In genomic region chr14:61281186-61281676, GRCh38 we compare ENCODE assay signal across 8 cellular contexts. TPM values are rescaled to one million over a fixed set of nuclear protein-coding genes. Genes with fewer than 3 reads are reported as not detected.
DNase-seq lines count a peak whose midpoint lies in the region; ATAC-seq lines count a peak whose summit lies in the region.

TMEM30B (minus strand) TSS chr14:61281338; CDS start chr14:61281147, 191 bp downstream.

- H3K27ac Mint-ChIP-seq in activated T-helper 2 cell treated with anti-CD3 and anti-CD28 coated beads, Interferon-gamma antibody, Interleukin-2, Interleukin-4, amounts not matched to agents 10 μg/mL and 5 μg/mL and 100 μg/mL, durations not matched to agents 14 hours and 24 hours and 36 hours = peak within 1 kb of the TSS; percentile 59

- peak within 1 kb of the TSS; percentile 81 for H3K9ac ChIP-seq in skeletal muscle satellite cell (ENCODE audit: low read depth, low read length)

- peaks cover 39% of the 10 kb centered on the region for H3K27me3 Mint-ChIP-seq in activated T-helper 2 cell treated with anti-CD3 and anti-CD28 coated beads, Interferon-gamma antibody, Interleukin-2, Interleukin-4, amounts not matched to agents 10 μg/mL and 5 μg/mL and 100 μg/mL, durations not matched to agents 14 hours and 24 hours and 36 hours (ENCODE audit: low read depth)

- intact Hi-C loops in activated T-helper 2 cell treated with anti-CD3 and anti-CD28 coated beads, Interferon-gamma antibody, Interleukin-2, Interleukin-4, amounts not matched to agents 10 μg/mL and 5 μg/mL and 100 μg/mL, durations not matched to agents 14 hours and 24 hours and 36 hours (cut with micrococcal nuclease) = loop anchor here (5.0 to 10.0 kb wide), 2 partner anchors 171 to 766 kb away; no protein-coding TSS in a partner anchor

- no peaks in the 10 kb centered on the region for H3K9me3 Mint-ChIP-seq in activated T-helper 2 cell treated with anti-CD3 and anti-CD28 coated beads, Interferon-gamma antibody, Interleukin-2, Interleukin-4, amounts not matched to agents 10 μg/mL and 5 μg/mL and 100 μg/mL, durations not matched to agents 14 hours and 24 hours and 36 hours

- H3K27me3 ChIP-seq in skeletal muscle satellite cell (ENCODE audit: control insufficient read depth, insufficient read depth, low read length) = peaks cover 11% of the 10 kb centered on the region

- H3K4me1 ChIP-seq in skeletal muscle satellite cell (ENCODE audit: control insufficient read depth, insufficient read depth, low read length) = peaks cover 27% of the 10 kb centered on the region

- ATAC-seq in GM21825 (IDR thresholded peaks at IDR 0.05; ENCODE audit: unreplicated experiment) (no peak), GM18519 (IDR thresholded peaks at IDR 0.05; ENCODE audit: low FRiP score, unreplicated experiment) (no peak)

- peak within 1 kb of the TSS; percentile 94 for H3K4me2 ChIP-seq in skeletal muscle satellite cell (ENCODE audit: low read length)

- H3K4me3 Mint-ChIP-seq in activated T-helper 2 cell treated with anti-CD3 and anti-CD28 coated beads, Interferon-gamma antibody, Interleukin-2, Interleukin-4, amounts not matched to agents 10 μg/mL and 5 μg/mL and 100 μg/mL, durations not matched to agents 14 hours and 24 hours and 36 hours (ENCODE audit: low read depth) = peak within 1 kb of the TSS; percentile 81

- DNase-seq in COLO668 (lab: John Stamatoyannopoulos, UW; ENCODE audit: unreplicated experiment) (peak; percentile 98), NCI-H146 treated with DMSO at 0.1 percent for 48 hours (lab: John Stamatoyannopoulos, UW; ENCODE audit: unreplicated experiment) (peak; percentile 82), iPS DF 4.7 (ENCODE audit: extremely low read depth, low spot score) (peak; percentile 76), NOMO-1 treated with dmso at 0.1 percent for 144 hours (lab: John Stamatoyannopoulos, UW; ENCODE audit: unreplicated experiment) (no peak)
- no peak for DNase-seq in activated T-helper 2 cell treated with anti-CD3 and anti-CD28 coated beads, Interferon-gamma antibody, Interleukin-2, Interleukin-4, amounts not matched to agents 10 μg/mL and 5 μg/mL and 100 μg/mL, durations not matched to agents 14 hours and 24 hours and 36 hours (ENCODE audit: low spot score)

- no peaks in the 10 kb centered on the region for H3K36me3 ChIP-seq in skeletal muscle satellite cell (ENCODE audit: insufficient read depth, low read length)

- H3K36me3 Mint-ChIP-seq in activated T-helper 2 cell treated with anti-CD3 and anti-CD28 coated beads, Interferon-gamma antibody, Interleukin-2, Interleukin-4, amounts not matched to agents 10 μg/mL and 5 μg/mL and 100 μg/mL, durations not matched to agents 14 hours and 24 hours and 36 hours (ENCODE audit: low read depth) = no peaks in the 10 kb centered on the region

- H3K9me3 ChIP-seq in skeletal muscle satellite cell (replicated peaks; ENCODE audit: low read length) = no peaks in the 10 kb centered on the region

- peak within 1 kb of the TSS; percentile 77 for H3K4me3 ChIP-seq in skeletal muscle satellite cell (ENCODE audit: low read length)

- H3K4me1 Mint-ChIP-seq in activated T-helper 2 cell treated with anti-CD3 and anti-CD28 coated beads, Interferon-gamma antibody, Interleukin-2, Interleukin-4, amounts not matched to agents 10 μg/mL and 5 μg/mL and 100 μg/mL, durations not matched to agents 14 hours and 24 hours and 36 hours (ENCODE audit: low read depth) = peaks cover 22% of the 10 kb centered on the region

RNA-seq across cellular contexts. Expression of gene TMEM30B, which starts in this region (rescaled TPM):
- total RNA-seq in activated T-helper 2 cell treated with anti-CD3 and anti-CD28 coated beads, Interferon-gamma antibody, Interleukin-2, Interleukin-4, amounts not matched to agents 10 μg/mL and 5 μg/mL and 100 μg/mL, durations not matched to agents 14 hours and 24 hours and 36 hours = 0.46 and 0.66 TPM in 2 replicates
- total RNA-seq in skeletal muscle satellite cell (2012; rRNA removed) = under 0.01 TPM in 1 of 2 replicates, not detected in the other

Comparison
In these comparisons a context has a peak if more than half of its experiments do, and no peak if none do; other contexts are left out.
1. DNase-seq: peak in COLO668 (single experiment), NCI-H146 treated with DMSO at 0.1 percent for 48 hours (single experiment) and iPS DF 4.7 (single experiment); none in activated T-helper 2 cell treated with anti-CD3 and anti-CD28 coated beads, Interferon-gamma antibody, Interleukin-2, Interleukin-4, amounts not matched to agents 10 μg/mL and 5 μg/mL and 100 μg/mL, durations not matched to agents 14 hours and 24 hours and 36 hours (single experiment) and NOMO-1 treated with dmso at 0.1 percent for 144 hours (single experiment).